In genomic region chr18:51614967-51615571, GRCh38 we compare ENCODE assay signal across 20 cellular contexts.
DNase-seq lines count a peak whose midpoint lies in the region; ATAC-seq and TF ChIP-seq lines count a peak whose summit lies in the region.
"Had no signal": no experiment of that assay in that cellular context is flagged by ENCODE, and none has a peak within 500 bp of the region (broad histone marks: within the 10 kb centered on the region; RNA-seq: fewer than 3 reads in every experiment).

No MANE protein-coding gene starts in this region.

- DNase-seq in HPDE6-E6E7 (ENCODE audit: extremely low spot score) (peak; percentile 54), NCI-H2171 treated with DMSO at 0.1 percent for 48 hours (lab: John Stamatoyannopoulos, UW) (peak; percentile 74), body of pancreas (peak in 3 of 4 donors; percentile 28 to 41 (median 36)), kidney tubule cell (ENCODE audit: low spot score) (peak; percentile 81), NCI-H524 treated with DMSO at 0.1 percent for 48 hours (lab: John Stamatoyannopoulos, UW) (no peak)
- DNase-seq in naive thymus-derived CD4-positive, alpha-beta T cell = no peak
- DNase-seq: activated CD4-positive, alpha-beta T cell treated with anti-CD3 and anti-CD28 coated beads for 1 hour; activated naive CD4-positive, alpha-beta T cell treated with anti-CD3 and anti-CD28 coated beads, Interleukin-2, amount 50 U/mL, for 16 hours; caudate nucleus; DMS153; effector memory CD8-positive, alpha-beta T cell; foreskin melanocyte; HFFc6; NCI-H82; retina; T-helper 2 cell had no signal

- 28 to 48% methylated on average over 4 to 7 of the region's 7 CpGs for WGBS in body of pancreas, 2 donors

- H3K36me3 ChIP-seq in body of pancreas (replicated peaks in 1 of 2; ENCODE audit: insufficient read depth in 1 of 2, low read depth in 2 of 2) = no peaks in the 10 kb centered on the region
- H3K36me3 ChIP-seq in naive thymus-derived CD4-positive, alpha-beta T cell (ENCODE audit: control insufficient read depth in 2 of 3, insufficient read depth in 3 of 3, low read length in 3 of 3) = no peaks in the 10 kb centered on the region
- H3K36me3 ChIP-seq: BLaER1 had no signal

- no peaks in the 10 kb centered on the region for H3K9me3 ChIP-seq in body of pancreas
- H3K9me3 ChIP-seq in naive thymus-derived CD4-positive, alpha-beta T cell (ENCODE audit: control insufficient read depth in 2 of 3, low read length in 3 of 3) = no peaks in the 10 kb centered on the region
- H3K9me3 ChIP-seq: BLaER1 had no signal

- no peak overlapping the region for H3K4me3 ChIP-seq in body of pancreas
- H3K4me3 ChIP-seq in naive thymus-derived CD4-positive, alpha-beta T cell (ENCODE audit: low read length) = no peak overlapping the region
- H3K4me3 ChIP-seq: BLaER1 had no signal

- H3K27me3 ChIP-seq in body of pancreas = no peaks in the 10 kb centered on the region
- H3K27me3 ChIP-seq in naive thymus-derived CD4-positive, alpha-beta T cell (ENCODE audit: control insufficient read depth in 2 of 2, insufficient read depth in 2 of 2, low read length in 2 of 2) = no peaks in the 10 kb centered on the region
- H3K27me3 ChIP-seq: BLaER1 had no signal

- intact Hi-C loops in body of pancreas (cut with DNase I) = no loop called here
- intact Hi-C loops in naive thymus-derived CD4-positive, alpha-beta T cell (cut with micrococcal nuclease) = no loop called here

- no peak for ATAC-seq in body of pancreas
- no peak for ATAC-seq in naive thymus-derived CD4-positive, alpha-beta T cell
- no peak for ATAC-seq in GM21717 (IDR thresholded peaks at IDR 0.05; ENCODE audit: unreplicated experiment)
- ATAC-seq in HG02938 (IDR thresholded peaks at IDR 0.05; ENCODE audit: unreplicated experiment) = no peak
- ATAC-seq: effector memory CD8-positive, alpha-beta T cell; Right ventricle myocardium inferior had no signal

- H3K9me3 Mint-ChIP-seq in naive thymus-derived CD4-positive, alpha-beta T cell = peaks cover 0 to 4% (median 2%) of the 10 kb centered on the region in 11 donors

- CTCF ChIA-PET in naive thymus-derived CD4-positive, alpha-beta T cell (lab: Charles Lee) = no interaction called here

- no peak overlapping the region for H3K27ac Mint-ChIP-seq in naive thymus-derived CD4-positive, alpha-beta T cell
- H3K27ac Mint-ChIP-seq: effector memory CD8-positive, alpha-beta T cell; HFFc6 had no signal

- POLR2A ChIA-PET in naive thymus-derived CD4-positive, alpha-beta T cell (lab: Charles Lee) = no interaction called here

- H3K27me3 Mint-ChIP-seq in naive thymus-derived CD4-positive, alpha-beta T cell = peaks cover 0 to 41% (median 17%) of the 10 kb centered on the region in 5 donors

- no peak for TF ChIP-seq POLR2A in body of pancreas (IDR thresholded peaks at IDR 0.05)

- TF ChIP-seq CTCF in body of pancreas (IDR thresholded peaks at IDR 0.05) = no peak

- no peaks in the 10 kb centered on the region for H3K4me1 Mint-ChIP-seq in naive thymus-derived CD4-positive, alpha-beta T cell

- H3K4me1 ChIP-seq in body of pancreas = no peaks in the 10 kb centered on the region
- H3K4me1 ChIP-seq in naive thymus-derived CD4-positive, alpha-beta T cell (ENCODE audit: control insufficient read depth in 2 of 2, insufficient read depth in 2 of 2, low read length in 2 of 2) = no peaks in the 10 kb centered on the region
- H3K4me1 ChIP-seq: BLaER1 had no signal

- no peak overlapping the region for H3K27ac ChIP-seq in body of pancreas
- H3K27ac ChIP-seq in naive thymus-derived CD4-positive, alpha-beta T cell (ENCODE audit: low read depth, low read length) = no peak overlapping the region
- H3K27ac ChIP-seq: BLaER1 had no signal

- no peaks in the 10 kb centered on the region for H3K36me3 Mint-ChIP-seq in naive thymus-derived CD4-positive, alpha-beta T cell

- no peak overlapping the region for H3K4me3 Mint-ChIP-seq in naive thymus-derived CD4-positive, alpha-beta T cell
- H3K4me3 Mint-ChIP-seq: effector memory CD8-positive, alpha-beta T cell; HFFc6 had no signal

Comparison
In these comparisons a context has a peak if more than half of its experiments do, and no peak if none do; other contexts are left out.
1. DNase-seq: peak in HPDE6-E6E7 (single experiment), NCI-H2171 treated with DMSO at 0.1 percent for 48 hours (single experiment), body of pancreas (3 of 4) and kidney tubule cell (single experiment); none in naive thymus-derived CD4-positive, alpha-beta T cell (0 of 9) and NCI-H524 treated with DMSO at 0.1 percent for 48 hours (single experiment).